Comparison of ENCODE assay signal across 1 cellular context in the genomic region with DNA sequence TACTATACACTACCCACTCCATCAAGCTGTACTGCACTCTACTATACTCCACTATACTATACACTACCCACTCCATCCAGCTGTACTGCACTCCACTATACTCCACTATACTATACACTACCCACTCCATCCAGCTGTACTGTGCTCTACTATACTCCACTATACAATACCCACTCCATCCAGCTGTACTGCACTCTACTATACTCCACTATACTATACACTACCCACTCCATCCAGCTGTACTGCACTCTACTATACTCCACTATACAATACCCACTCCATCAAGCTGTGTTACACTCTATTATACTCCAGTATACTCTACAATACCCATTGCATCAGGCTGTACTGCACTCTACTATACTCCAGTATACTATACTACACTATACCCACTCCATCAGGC.
TF ChIP-seq lines count a peak whose summit lies in the region.

No MANE protein-coding gene starts in this region.

TF ChIP-seq in GM12878, 131 proteins besides CTCF, POLR2A, EP300 and RAD21:
- 0 out of 4 replicates have a peak, but pooled peaks of 1 of the 2 experiments have one; percentile 3 for TF ChIP-seq CEBPB (IDR thresholded peaks at IDR 0.05; ENCODE audit: borderline replicate concordance in 1 of 2, low read depth in 2 of 2, low read length in 2 of 2)
TF ChIP-seq in GM12878: peak in this region for 1; not testable (repeated sequence) for 130.
